ENCODE assay signal across 30 cellular contexts in the genomic region with DNA sequence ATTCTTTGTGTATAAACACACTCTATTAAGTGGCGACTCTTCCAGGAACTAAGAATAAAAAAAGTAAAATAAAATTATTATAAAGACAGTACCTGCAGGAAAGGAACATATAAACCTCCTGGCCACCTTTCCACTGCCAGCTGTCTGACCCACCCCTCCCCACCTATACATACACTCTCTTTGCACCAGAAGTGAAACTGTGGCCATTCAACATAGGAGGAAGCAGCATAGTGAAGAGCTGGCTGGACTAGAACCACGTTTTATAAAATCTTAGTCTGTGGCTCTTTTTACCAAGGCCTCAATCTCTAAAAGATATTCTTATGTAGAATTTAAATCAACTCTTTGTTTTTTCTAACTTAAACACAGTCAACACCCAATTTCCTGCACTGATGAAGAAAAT.
"Had no signal": no experiment of that assay in that cellular context is flagged by ENCODE, and none has a peak within 500 bp of the region (broad histone marks: within the 10 kb centered on the region; RNA-seq: fewer than 3 reads in every experiment).

No MANE protein-coding gene starts in this region.

- H3K27ac Mint-ChIP-seq: activated CD4-positive, alpha-beta memory T cell treated with anti-CD3 and anti-CD28 coated beads, Interleukin-2, amount 10 ng/mL, durations not matched to agents 7 days and 5 days; activated CD8-positive, alpha-beta memory T cell treated with anti-CD3 and anti-CD28 coated beads, Interleukin-2, amount 10 ng/mL, durations not matched to agents 7 days and 5 days; activated naive CD4-positive, alpha-beta T cell treated with anti-CD3 and anti-CD28 coated beads, Interleukin-2, amount 10 ng/mL, durations not matched to agents 7 days and 5 days; activated naive CD8-positive, alpha-beta T cell; activated naive CD8-positive, alpha-beta T cell treated with anti-CD3 and anti-CD28 coated beads, Interleukin-2, amount 50 U/mL, for 24 hours; brain; T-helper 1 cell treated with Interleukin-12 subunit alpha and Interleukin-12 subunit beta and Interleukin-4 antibody, amounts not matched to agents 30 μg/mL and 1 μg/mL, for 36 hours; T-helper 2 cell treated with Interferon-gamma antibody and Interleukin-4, amounts not matched to agents 5 μg/mL and 100 μg/mL, for 36 hours; WTC11 had no signal

- H3K4me3 Mint-ChIP-seq: activated CD4-positive, alpha-beta memory T cell treated with anti-CD3 and anti-CD28 coated beads, Interleukin-2, amount 10 ng/mL, durations not matched to agents 7 days and 5 days; activated CD8-positive, alpha-beta memory T cell treated with anti-CD3 and anti-CD28 coated beads, Interleukin-2, amount 10 ng/mL, durations not matched to agents 7 days and 5 days; activated naive CD4-positive, alpha-beta T cell treated with anti-CD3 and anti-CD28 coated beads, Interleukin-2, amount 10 ng/mL, durations not matched to agents 7 days and 5 days; activated naive CD8-positive, alpha-beta T cell; activated naive CD8-positive, alpha-beta T cell treated with anti-CD3 and anti-CD28 coated beads, Interleukin-2, amount 50 U/mL, for 24 hours; brain; T-helper 1 cell treated with Interleukin-12 subunit alpha and Interleukin-12 subunit beta and Interleukin-4 antibody, amounts not matched to agents 30 μg/mL and 1 μg/mL, for 36 hours; T-helper 2 cell treated with Interferon-gamma antibody and Interleukin-4, amounts not matched to agents 5 μg/mL and 100 μg/mL, for 36 hours; WTC11 had no signal

- H3K36me3 Mint-ChIP-seq: activated CD8-positive, alpha-beta memory T cell treated with anti-CD3 and anti-CD28 coated beads, Interleukin-2, amount 10 ng/mL, durations not matched to agents 7 days and 5 days; activated naive CD4-positive, alpha-beta T cell treated with anti-CD3 and anti-CD28 coated beads, Interleukin-2, amount 10 ng/mL, durations not matched to agents 7 days and 5 days; activated naive CD8-positive, alpha-beta T cell; brain; WTC11 had no signal

- H3K9me3 Mint-ChIP-seq: activated CD4-positive, alpha-beta memory T cell treated with anti-CD3 and anti-CD28 coated beads, Interleukin-2, amount 10 ng/mL, durations not matched to agents 7 days and 5 days; activated naive CD4-positive, alpha-beta T cell treated with anti-CD3 and anti-CD28 coated beads, Interleukin-2, amount 10 ng/mL, durations not matched to agents 7 days and 5 days; brain; T-helper 1 cell treated with Interleukin-12 subunit alpha and Interleukin-12 subunit beta and Interleukin-4 antibody, amounts not matched to agents 30 μg/mL and 1 μg/mL, for 36 hours; T-helper 2 cell treated with Interferon-gamma antibody and Interleukin-4, amounts not matched to agents 5 μg/mL and 100 μg/mL, for 36 hours had no signal

- H3K36me3 ChIP-seq: SJCRH30 had no signal

- ATAC-seq: activated CD8-positive, alpha-beta memory T cell treated with anti-CD3 and anti-CD28 coated beads, Interleukin-2, amount 10 ng/mL, durations not matched to agents 7 days and 5 days; activated naive CD8-positive, alpha-beta T cell treated with anti-CD3 and anti-CD28 coated beads, Interleukin-2, amount 50 U/mL, for 24 hours; Panc1; WTC11 had no signal

- H3K27ac ChIP-seq: SJCRH30, SK-N-MC had no signal

- H3K9me3 ChIP-seq: SJCRH30 had no signal

- H3K27me3 Mint-ChIP-seq: activated CD4-positive, alpha-beta memory T cell treated with anti-CD3 and anti-CD28 coated beads, Interleukin-2, amount 10 ng/mL, durations not matched to agents 7 days and 5 days; activated CD8-positive, alpha-beta memory T cell treated with anti-CD3 and anti-CD28 coated beads, Interleukin-2, amount 10 ng/mL, durations not matched to agents 7 days and 5 days; activated naive CD4-positive, alpha-beta T cell treated with anti-CD3 and anti-CD28 coated beads, Interleukin-2, amount 10 ng/mL, durations not matched to agents 7 days and 5 days; activated naive CD8-positive, alpha-beta T cell; activated naive CD8-positive, alpha-beta T cell treated with anti-CD3 and anti-CD28 coated beads, Interleukin-2, amount 50 U/mL, for 24 hours; brain had no signal

- H3K4me1 Mint-ChIP-seq: activated CD4-positive, alpha-beta memory T cell treated with anti-CD3 and anti-CD28 coated beads, Interleukin-2, amount 10 ng/mL, durations not matched to agents 7 days and 5 days; activated CD8-positive, alpha-beta memory T cell treated with anti-CD3 and anti-CD28 coated beads, Interleukin-2, amount 10 ng/mL, durations not matched to agents 7 days and 5 days; activated naive CD4-positive, alpha-beta T cell treated with anti-CD3 and anti-CD28 coated beads, Interleukin-2, amount 10 ng/mL, durations not matched to agents 7 days and 5 days; activated naive CD8-positive, alpha-beta T cell treated with anti-CD3 and anti-CD28 coated beads, Interleukin-2, amount 50 U/mL, for 24 hours; brain had no signal

- H3K4me1 ChIP-seq: SJCRH30 had no signal

- DNase-seq: activated CD4-positive, alpha-beta memory T cell treated with anti-CD3 and anti-CD28 coated beads, Interleukin-2, amount 10 ng/mL, durations not matched to agents 7 days and 5 days; activated CD4-positive, alpha-beta T cell treated with anti-CD3 and anti-CD28 coated beads for 4 hours; activated CD4-positive, CD25-positive, alpha-beta regulatory T cell treated with anti-CD3 and anti-CD28 coated beads, Interleukin-2, amount 50 U/mL, for 72 hours; activated CD8-positive, alpha-beta memory T cell treated with anti-CD3 and anti-CD28 coated beads for 24 hours; activated CD8-positive, alpha-beta memory T cell treated with anti-CD3 and anti-CD28 coated beads, Interleukin-2, amount 10 ng/mL, durations not matched to agents 7 days and 5 days; activated CD8-positive, alpha-beta memory T cell treated with anti-CD3 and anti-CD28 coated beads, Interleukin-2, amount 50 U/mL, for 48 hours; activated effector memory CD4-positive, alpha-beta T cell treated with Interleukin-2 at 50 U/mL for 16 hours; activated naive CD4-positive, alpha-beta T cell treated with anti-CD3 and anti-CD28 coated beads, Interleukin-2, amount 10 ng/mL, durations not matched to agents 7 days and 5 days; activated naive CD8-positive, alpha-beta T cell treated with anti-CD3 and anti-CD28 coated beads, Interleukin-2, amount 50 U/mL, for 24 hours; activated T-cell treated with anti-CD3 and anti-CD28 coated beads, Interleukin-2, amount 50 U/mL, for 48 hours; anterior cingulate cortex; central memory CD4-positive, alpha-beta T cell; NCI-H1105; NCI-H1417 treated with DMSO at 0.1 percent for 48 hours; NCI-H1930; NCI-H2081 treated with DMSO at 0.1 percent for 48 hours; NCI-H226; NCI-H446 treated with DMSO at 0.1 percent for 48 hours; NCI-H524; NCI-H69; NCI-H82; SHP77; SJCRH30 had no signal

- H3K4me3 ChIP-seq: SJCRH30, SK-N-MC had no signal
